In genomic region chr1:154616659-154617345, GRCh38 we compare ENCODE assay signal across 1 cellular context.
TF ChIP-seq lines count a peak whose summit lies in the region.

No MANE protein-coding gene starts in this region.

TF ChIP-seq in WTC11, 78 proteins besides CTCF, POLR2A, EP300 and RAD21:
- TF ChIP-seq AR (CRISPR knock-in tag; IDR thresholded peaks at IDR 0.05) (no peak), CREM (CRISPR knock-in tag; IDR thresholded peaks at IDR 0.05) (no peak)
